16 cellular contexts compared by ENCODE assay signal in genomic region chr14:90851327-90852036, GRCh38. TPM values are rescaled to one million over a fixed set of nuclear protein-coding genes. Genes with fewer than 3 reads are reported as not detected.
DNase-seq lines count a peak whose midpoint lies in the region; ATAC-seq, FAIRE-seq and TF ChIP-seq lines count a peak whose summit lies in the region.
"Had no signal": no experiment of that assay in that cellular context is flagged by ENCODE, and none has a peak within 500 bp of the region (broad histone marks: within the 10 kb centered on the region; RNA-seq: fewer than 3 reads in every experiment).

No MANE protein-coding gene starts in this region.

- H3K9me3 Mint-ChIP-seq in nephron, result no peaks in the 10 kb centered on the region
- H3K9me3 Mint-ChIP-seq: activated naive CD8-positive, alpha-beta T cell treated with anti-CD3 and anti-CD28 coated beads, Interleukin-2, amount 10 ng/mL, durations not matched to agents 7 days and 5 days; activated T-helper 2 cell treated with anti-CD3 and anti-CD28 coated beads, Interferon-gamma antibody, Interleukin-2, Interleukin-4, amounts not matched to agents 10 μg/mL and 5 μg/mL and 100 μg/mL, durations not matched to agents 14 hours and 24 hours and 36 hours; brain had no signal

- H3K79me2 ChIP-seq in HepG2 (ENCODE audit: insufficient read depth, low read length), result no peaks in the 10 kb centered on the region

- POLR2A ChIA-PET in HepG2 (lab: Yijun Ruan, JAX), result no interaction called here

- H3K4me1 ChIP-seq in HepG2 (ENCODE audit: insufficient read depth, low read length) (peaks cover 34% of the 10 kb centered on the region), right lobe of liver (no peaks in the 10 kb centered on the region), uterus (no peaks in the 10 kb centered on the region), left lung (no peaks in the 10 kb centered on the region)

- no peaks in the 10 kb centered on the region for H4K20me1 ChIP-seq in HepG2 (ENCODE audit: insufficient read depth, low read length)

- in situ Hi-C loops in HepG2 (cut with HindIII; ENCODE audit: extremely low pct_ligation_motif_present, low pct_unique_long_range_greater_than_20kb), result no loop called here

- TF ChIP-seq POLR2A in HepG2 (IDR thresholded peaks at IDR 0.05; ENCODE audit: insufficient read depth in 1 of 2, low read depth in 2 of 2, low read length in 2 of 2), result no peak
- no peak for TF ChIP-seq POLR2A in right lobe of liver (IDR thresholded peaks at IDR 0.05)
- no peak for TF ChIP-seq POLR2A in uterus (IDR thresholded peaks at IDR 0.05)

- intact Hi-C loops in HepG2 (cut with micrococcal nuclease; ENCODE audit: unreplicated experiment) (no loop called here), right lobe of liver (cut with DNase I) (no loop called here), uterus (cut with DNase I; ENCODE audit: low total_unique reads) (no loop called here), left lung (cut with DNase I) (no loop called here)

- peak; percentile 44 for DNase-seq in HepG2 (ENCODE audit: low spot score)
- DNase-seq in right lobe of liver, result no peak
- DNase-seq in epithelial cell of prostate (ENCODE audit: low read depth, low spot score), result no peak
- no peak for DNase-seq in uterus
- DNase-seq in D341Med (ENCODE audit: low spot score), result no peak
- no peak for DNase-seq in NCI-H524 treated with DMSO at 0.1 percent for 48 hours (lab: John Stamatoyannopoulos, UW)
- DNase-seq in left lung, result no peak
- DNase-seq: activated CD4-positive, alpha-beta T cell treated with anti-CD3 and anti-CD28 coated beads for 48 hours; activated naive CD8-positive, alpha-beta T cell treated with anti-CD3 and anti-CD28 coated beads, Interleukin-2, amount 10 ng/mL, durations not matched to agents 7 days and 5 days; NCI-H1694 treated with DMSO at 0.1 percent for 48 hours had no signal

- peak; percentile 63 for FAIRE-seq in HepG2 (lab: Jason Lieb, UNC)
- FAIRE-seq: A204.1, D721Med had no signal

- CTCF ChIA-PET in HepG2 (lab: Yijun Ruan, JAX; ENCODE audit: low intra/inter-chr PET ratio, low total read pairs), result no interaction called here

- H3K4me3 ChIP-seq in HepG2 (replicated peaks in 1 of 3; ENCODE audit: insufficient read depth in 1 of 3, low read depth in 2 of 3, low read length in 3 of 3), result no peak overlapping the region
- no peak overlapping the region for H3K4me3 ChIP-seq in right lobe of liver
- no peak overlapping the region for H3K4me3 ChIP-seq in uterus
- no peak overlapping the region for H3K4me3 ChIP-seq in left lung
- H3K4me3 ChIP-seq: coronary artery had no signal

- no peak overlapping the region for H3K27ac ChIP-seq in HepG2 (ENCODE audit: extremely low read length, insufficient read depth, low read length)
- no peak overlapping the region for H3K27ac ChIP-seq in right lobe of liver
- H3K27ac ChIP-seq in epithelial cell of prostate, result peak overlapping the region; percentile 81
- H3K27ac ChIP-seq in uterus, result peak overlapping the region; percentile 30 to 35
- H3K27ac ChIP-seq in left lung, result peak overlapping the region in 1 of 2 donors; percentile 23
- H3K27ac ChIP-seq: coronary artery had no signal

- H3K27ac Mint-ChIP-seq in nephron, result peak overlapping the region in 2 of 3 experiments; percentile 34 to 43
- H3K27ac Mint-ChIP-seq: activated naive CD8-positive, alpha-beta T cell treated with anti-CD3 and anti-CD28 coated beads, Interleukin-2, amount 10 ng/mL, durations not matched to agents 7 days and 5 days; activated T-helper 2 cell treated with anti-CD3 and anti-CD28 coated beads, Interferon-gamma antibody, Interleukin-2, Interleukin-4, amounts not matched to agents 10 μg/mL and 5 μg/mL and 100 μg/mL, durations not matched to agents 14 hours and 24 hours and 36 hours; brain had no signal

- no peaks in the 10 kb centered on the region for H3K36me3 ChIP-seq in HepG2 (replicated peaks in 1 of 2; ENCODE audit: control insufficient read depth in 1 of 2, insufficient read depth in 2 of 2, low read length in 2 of 2)
- H3K36me3 ChIP-seq in right lobe of liver, result no peaks in the 10 kb centered on the region
- H3K36me3 ChIP-seq in uterus, result no peaks in the 10 kb centered on the region
- no peaks in the 10 kb centered on the region for H3K36me3 ChIP-seq in left lung

- no peak overlapping the region for H3K9ac ChIP-seq in HepG2 (ENCODE audit: insufficient read depth, low read depth, low read length)

- peak overlapping the region; percentile 53 for H3K4me2 ChIP-seq in HepG2 (ENCODE audit: low read depth, low read length)

- H3K27me3 Mint-ChIP-seq in nephron (ENCODE audit: low read depth), result no peaks in the 10 kb centered on the region
- H3K27me3 Mint-ChIP-seq: activated naive CD8-positive, alpha-beta T cell treated with anti-CD3 and anti-CD28 coated beads, Interleukin-2, amount 10 ng/mL, durations not matched to agents 7 days and 5 days; brain had no signal

- H3K27me3 ChIP-seq in HepG2 (ENCODE audit: control insufficient read depth in 1 of 2, insufficient read depth in 2 of 2, low read length in 2 of 2), result peaks cover 0 to 3% of the 10 kb centered on the region in 2 experiments; a peak in 2 of 5 replicates
- H3K27me3 ChIP-seq in right lobe of liver, result no peaks in the 10 kb centered on the region
- no peaks in the 10 kb centered on the region for H3K27me3 ChIP-seq in uterus
- H3K27me3 ChIP-seq in left lung, result no peaks in the 10 kb centered on the region

- no peak for TF ChIP-seq RAD21 in HepG2 (CRISPR knock-in tag; IDR thresholded peaks at IDR 0.05)

- WGBS in HepG2 (ENCODE audit: low lambda C conversion rate), result 39% methylated on average over 5 of the region's 5 CpGs
- 67% methylated on average over 5 of the region's 5 CpGs for WGBS in right lobe of liver (ENCODE audit: insufficient coverage, low coverage, low lambda C conversion rate, missing lambda C conversion rate)

- H3K9me3 ChIP-seq in HepG2 (ENCODE audit: low read length), result no peaks in the 10 kb centered on the region
- H3K9me3 ChIP-seq in right lobe of liver, result no peaks in the 10 kb centered on the region
- H3K9me3 ChIP-seq in uterus, result no peaks in the 10 kb centered on the region
- H3K9me3 ChIP-seq in left lung, result no peaks in the 10 kb centered on the region

- TF ChIP-seq CTCF in HepG2 (CRISPR knock-in tag; IDR thresholded peaks at IDR 0.05) (no peak), right lobe of liver (IDR thresholded peaks at IDR 0.05) (no peak), nephron (IDR thresholded peaks at IDR 0.05; ENCODE audit: unreplicated experiment in 3 of 3) (no peak), uterus (IDR thresholded peaks at IDR 0.05) (no peak), left lung (IDR thresholded peaks at IDR 0.05) (no peak)

- H2AFZ ChIP-seq in HepG2 (ENCODE audit: low read length), result no peak overlapping the region

- no peaks in the 10 kb centered on the region for H3K36me3 Mint-ChIP-seq in nephron (ENCODE audit: low read depth)
- H3K36me3 Mint-ChIP-seq: brain had no signal

- H3K4me1 Mint-ChIP-seq in nephron, result no peaks in the 10 kb centered on the region
- H3K4me1 Mint-ChIP-seq: activated naive CD8-positive, alpha-beta T cell treated with anti-CD3 and anti-CD28 coated beads, Interleukin-2, amount 10 ng/mL, durations not matched to agents 7 days and 5 days; brain had no signal

- ATAC-seq in HepG2, result peak; percentile 80
- no peak for ATAC-seq in right lobe of liver
- no peak for ATAC-seq in left lung

- BruUV-seq in HepG2 (replicated peaks; lab: Mats Ljungman, UMichigan), result no TSS peak

- no peak for TF ChIP-seq EP300 in HepG2 (IDR thresholded peaks at IDR 0.05; ENCODE audit: low read depth in 2 of 2, low read length in 2 of 2)
- no peak for TF ChIP-seq EP300 in HepG2 (CRISPR knock-in tag; IDR thresholded peaks at IDR 0.05; ENCODE audit: borderline replicate concordance)

- no peak overlapping the region for H3K4me3 Mint-ChIP-seq in nephron
- H3K4me3 Mint-ChIP-seq: activated naive CD8-positive, alpha-beta T cell treated with anti-CD3 and anti-CD28 coated beads, Interleukin-2, amount 10 ng/mL, durations not matched to agents 7 days and 5 days; brain had no signal

TF ChIP-seq in HepG2, 621 proteins besides CTCF, POLR2A, EP300 and RAD21 (continues in another document):
- 0 out of 2 replicates have a peak, but pooled peaks have one; percentile 23 for TF ChIP-seq ZNF292 (CRISPR knock-in tag; IDR thresholded peaks at IDR 0.05; ENCODE audit: borderline replicate concordance, low read depth)

RNA-seq across cellular contexts. Expression of gene TTC7B, which starts 35.3 kb away (rescaled TPM):
- total RNA-seq in HepG2 (2016; rRNA removed; fragmentation: Illumina TruSeq; extraction: Trizol) (1.3 and 2.4 TPM in 2 replicates), right lobe of liver (10 to 100 TPM; 18.4 to 56.1 (median 37.5) TPM), uterus (10 to 100 TPM; 15.3 to 73.9 (median 28.0) TPM), left lung (10 to 100 TPM; 26.8 to 33.1 TPM)
- 2.6 and 3.2 TPM in 2 replicates for total RNA-seq in HepG2 (2016; cell fraction: cytosol; rRNA removed; fragmentation: Illumina TruSeq; extraction: Trizol; ENCODE audit: low read depth)
- 2.0 TPM in 2 replicates for total RNA-seq in HepG2 (2016; cell fraction: insoluble cytoplasmic fraction; rRNA removed; fragmentation: Illumina TruSeq; extraction: Trizol)
- 7.9 and 8.4 TPM in 2 replicates for total RNA-seq in HepG2 (2016; cell fraction: membrane; rRNA removed; fragmentation: Illumina TruSeq; extraction: Trizol)
- total RNA-seq in HepG2 (2016; cell fraction: nucleus; rRNA removed; fragmentation: Illumina TruSeq; extraction: Trizol), result 1.1 and 2.2 TPM in 2 replicates
- 3.2 and 4.5 TPM in 2 replicates for polyA plus RNA-seq in HepG2 (2011; rRNA removed)
- polyA plus RNA-seq in HepG2 (2011; cell fraction: cytosol; rRNA removed), result 2.5 and 3.9 TPM in 2 replicates
- polyA plus RNA-seq in HepG2 (2011; cell fraction: nucleus; rRNA removed), result 2.6 and 2.8 TPM in 2 replicates
- 3.0 and 5.4 TPM in 2 replicates for polyA plus RNA-seq in HepG2 (2012)
- polyA plus RNA-seq in HepG2 (2016; cell fraction: cytosol; fragmentation: Illumina TruSeq; extraction: Trizol; ENCODE audit: low read depth), result 4.6 and 7.5 TPM in 2 replicates
- 3.9 and 4.3 TPM in 2 replicates for polyA plus RNA-seq in HepG2 (2016; cell fraction: insoluble cytoplasmic fraction; fragmentation: Illumina TruSeq; extraction: Trizol; ENCODE audit: low read depth)
- 8.4 and 12.0 TPM in 2 replicates for polyA plus RNA-seq in HepG2 (2016; cell fraction: membrane; fragmentation: Illumina TruSeq; extraction: Trizol; ENCODE audit: low read depth)
- polyA plus RNA-seq in HepG2 (2016; cell fraction: nucleus; fragmentation: Illumina TruSeq; extraction: Trizol; ENCODE audit: insufficient read depth, low read depth), result 3.6 and 5.4 TPM in 2 replicates
- 6.2 and 22.2 TPM in 2 replicates for polyA minus RNA-seq in HepG2 (2011; rRNA and poly(A)+ RNA removed; ENCODE audit: low replicate concordance)
- 4.2 and 9.8 TPM in 2 replicates for polyA minus RNA-seq in HepG2 (2011; cell fraction: cytosol; rRNA and poly(A)+ RNA removed)
- polyA minus RNA-seq in HepG2 (2011; cell fraction: nucleus; rRNA and poly(A)+ RNA removed), result 1.8 and 3.2 TPM in 2 replicates

Comparison
In these comparisons a context has a peak if more than half of its experiments do, and no peak if none do; other contexts are left out.
1. H3K27ac ChIP-seq: peak in epithelial cell of prostate (single experiment) and uterus (2 of 2); none in HepG2 (single experiment) and right lobe of liver (0 of 3).